ENCODE assay signal across 8 cellular contexts in genomic region chr20:36862857-36863668, GRCh38. TPM values are rescaled to one million over a fixed set of nuclear protein-coding genes. Genes with fewer than 3 reads are reported as not detected.
DNase-seq lines count a peak whose midpoint lies in the region; ATAC-seq and TF ChIP-seq lines count a peak whose summit lies in the region.

No MANE protein-coding gene starts in this region.

- POLR2A ChIA-PET in A673 (lab: Charles Lee; ENCODE audit: low non-redundant PET) = no interaction called here

- H3K4me3 ChIP-seq in A673 (ENCODE audit: low read depth, low read length, poor library complexity, severe bottlenecking) = peak overlapping the region; percentile 59
- H3K4me3 ChIP-seq in brain microvascular endothelial cell (ENCODE audit: low read depth, low read length) = peak overlapping the region; percentile 68
- peak overlapping the region; percentile 49 to 56 for H3K4me3 ChIP-seq in mucosa of rectum (ENCODE audit: low read length in 2 of 2)

- DNase-seq in A673 (ENCODE audit: low spot score) (no peak), brain microvascular endothelial cell (no peak)
- no peak for DNase-seq in stimulated activated CD4-positive, alpha-beta T cell treated with anti-CD3 and anti-CD28 coated beads, Interleukin-12 subunit alpha, Interleukin-12 subunit beta, amount 100 ng/mL, for 4 hours
- DNase-seq in activated CD8-positive, alpha-beta memory T cell treated with anti-CD3 and anti-CD28 coated beads for 24 hours = no peak

- peak overlapping the region; percentile 72 for H3K27ac ChIP-seq in A673 (ENCODE audit: low read depth, low read length, poor library complexity, severe bottlenecking)
- H3K27ac ChIP-seq in brain microvascular endothelial cell = peak overlapping the region; percentile 2
- H3K27ac ChIP-seq in mucosa of rectum (ENCODE audit: low read depth in 2 of 2, low read length in 2 of 2) = peak overlapping the region; percentile 69 to 79

- H3K9me3 ChIP-seq in A673 (ENCODE audit: low read depth, low read length, poor library complexity, severe bottlenecking) (no peaks in the 10 kb centered on the region), mucosa of rectum (ENCODE audit: control insufficient read depth in 2 of 2, low read length in 2 of 2) (no peaks in the 10 kb centered on the region)

- peak overlapping the region in 1 of 2 donors; percentile 69 for H3K9ac ChIP-seq in mucosa of rectum (ENCODE audit: low read depth in 1 of 2, low read length in 2 of 2)

- BruUV-seq in A673 (replicated peaks; lab: Mats Ljungman, UMichigan) = no TSS peak

- in situ Hi-C loops in brain microvascular endothelial cell (cut with HindIII; ENCODE audit: low pct_ligation_motif_present, low sequenced_read_pairs) = no loop called here

- H3K36me3 ChIP-seq in A673 (ENCODE audit: insufficient read depth, low read length, poor library complexity, severe bottlenecking) (peaks cover 13% of the 10 kb centered on the region), brain microvascular endothelial cell (replicated peaks) (no peaks in the 10 kb centered on the region), mucosa of rectum (ENCODE audit: control insufficient read depth in 2 of 2, insufficient read depth in 2 of 2, low read length in 2 of 2) (no peaks in the 10 kb centered on the region)

- intact Hi-C loops in A673 (cut with micrococcal nuclease; ENCODE audit: unreplicated experiment) = no loop called here

- H3K27me3 ChIP-seq in A673 (replicated peaks; ENCODE audit: insufficient read depth, low read depth, low read length, poor library complexity) (no peaks in the 10 kb centered on the region), brain microvascular endothelial cell (replicated peaks) (no peaks in the 10 kb centered on the region), mucosa of rectum (ENCODE audit: control insufficient read depth in 2 of 2, insufficient read depth in 2 of 2, low read length in 2 of 2) (no peaks in the 10 kb centered on the region)

- TF ChIP-seq CTCF in A673 (conservative IDR thresholded peaks at IDR 0.05; ENCODE audit: low read depth, low read length) = no peak
- no peak for TF ChIP-seq CTCF in brain microvascular endothelial cell (IDR thresholded peaks at IDR 0.05; ENCODE audit: low read depth, low read length, missing control alignments)

- H3K4me1 ChIP-seq in A673 (ENCODE audit: insufficient read depth, low read length, poor library complexity, severe bottlenecking) (peaks cover 16% of the 10 kb centered on the region), mucosa of rectum (ENCODE audit: control insufficient read depth in 2 of 2, insufficient read depth in 2 of 2, low read length in 2 of 2) (peaks cover 16 to 20% of the 10 kb centered on the region in 2 donors)

- CTCF ChIA-PET in A673 (lab: Charles Lee) = interaction anchor here (0.5 to 1.5 kb wide), 11 partner anchors 9 to 540 kb away, joined by 3 to 8 read pairs (median 3); partner anchors contain the start of gene TGIF2

- peak; percentile 55 for ATAC-seq in GM19025 (IDR thresholded peaks at IDR 0.05; ENCODE audit: low read depth, unreplicated experiment)
- ATAC-seq in HG03196 (IDR thresholded peaks at IDR 0.05; ENCODE audit: unreplicated experiment) = peak; percentile 41
- no peak for ATAC-seq in esophagus mucosa

RNA-seq across cellular contexts. Expression of gene TLDC2, which starts 12.9 kb away (rescaled TPM):
- total RNA-seq in A673 (2021) (not detected in 2 replicates), esophagus mucosa (0.20 TPM)

Comparison
In these comparisons a context has a peak if more than half of its experiments do, and no peak if none do; other contexts are left out.
1. H3K27ac ChIP-seq: peak in every context shown above with its lines; median percentile 74 in mucosa of rectum; 72 in A673; 2 in brain microvascular endothelial cell.